In the genomic region with DNA sequence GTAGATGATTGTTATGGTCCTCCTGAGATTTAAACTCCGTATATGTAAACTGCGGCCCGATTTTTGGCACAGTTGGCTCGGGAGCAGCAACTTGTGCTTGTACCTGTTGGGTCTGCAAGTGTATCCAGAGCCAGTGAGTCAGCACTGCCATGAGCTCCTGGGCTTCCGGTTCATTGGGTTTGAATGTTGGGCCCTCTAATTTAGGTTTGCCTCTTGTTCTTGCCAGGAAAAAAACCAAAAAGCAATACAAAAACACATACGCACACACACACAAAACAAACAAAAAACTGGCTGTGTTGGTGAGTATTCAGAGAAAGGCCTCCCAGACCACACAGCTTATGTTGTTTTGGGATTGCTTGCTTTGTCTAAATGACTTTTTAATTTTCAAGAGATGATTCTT, we compare ENCODE assay signal across 16 cellular contexts. TPM values are rescaled to one million over a fixed set of nuclear protein-coding genes. Genes with fewer than 3 reads are reported as not detected.
DNase-seq lines count a peak whose midpoint lies in the region; ATAC-seq and TF ChIP-seq lines count a peak whose summit lies in the region.
"Had no signal": no experiment of that assay in that cellular context is flagged by ENCODE, and none has a peak within 500 bp of the region (broad histone marks: within the 10 kb centered on the region; RNA-seq: fewer than 3 reads in every experiment).

No MANE protein-coding gene starts in this region.

- DNase-seq in AG04450 (ENCODE audit: low read depth, low spot score) (no peak), H4 (ENCODE audit: low spot score) (peak; percentile 42), T-helper 17 cell (no peak), glomerular visceral epithelial cell (ENCODE audit: extremely low spot score) (peak; percentile 9), nephron progenitor cell (no peak), MV-4-11 (lab: John Stamatoyannopoulos, UW) (no peak)
- DNase-seq: activated CD4-positive, CD25-positive, alpha-beta regulatory T cell; activated T-cell treated with anti-CD3 and anti-CD28 coated beads, Interleukin-2, amount 50 U/mL, for 1 hour; DND-41; naive B cell; stimulated activated CD4-positive, alpha-beta T cell treated with anti-CD3 and anti-CD28 coated beads, Interleukin-1b, Interleukin-23, amount 100 ng/mL, for 48 hours; testis had no signal

- H3K27me3 Mint-ChIP-seq in T-helper 17 cell (no peaks in the 10 kb centered on the region), nephron progenitor cell (ENCODE audit: low read depth, poor library complexity) (no peaks in the 10 kb centered on the region)
- H3K27me3 Mint-ChIP-seq: naive B cell had no signal

- H3K4me1 Mint-ChIP-seq in T-helper 17 cell (peaks cover 21% of the 10 kb centered on the region), nephron progenitor cell (peaks cover 17% of the 10 kb centered on the region)

- no peak for ATAC-seq in T-helper 17 cell
- ATAC-seq in GM19455 (IDR thresholded peaks at IDR 0.05; ENCODE audit: unreplicated experiment), result no peak
- no peak for ATAC-seq in GM21381 (IDR thresholded peaks at IDR 0.05; ENCODE audit: unreplicated experiment)
- ATAC-seq: Panc1 had no signal

- POLR2A ChIA-PET in AG04450 (lab: Yijun Ruan, JAX), result no interaction called here

- TF ChIP-seq CTCF in AG04450 (IDR thresholded peaks at IDR 0.05; ENCODE audit: low read depth, low read length), result no peak
- TF ChIP-seq CTCF in nephron progenitor cell (IDR thresholded peaks at IDR 0.05), result no peak

- H3K4me3 Mint-ChIP-seq in T-helper 17 cell, result no peak overlapping the region
- no peak overlapping the region for H3K4me3 Mint-ChIP-seq in nephron progenitor cell
- H3K4me3 Mint-ChIP-seq: naive B cell had no signal

- H3K9me3 ChIP-seq in AG04450 (ENCODE audit: control insufficient read depth, insufficient read depth, low read length) (no peaks in the 10 kb centered on the region), T-helper 17 cell (ENCODE audit: control insufficient read depth, low read length, poor library complexity, severe bottlenecking) (peaks cover 12% of the 10 kb centered on the region)
- H3K9me3 ChIP-seq: right atrium auricular region, testis had no signal

- no peaks in the 10 kb centered on the region for H3K27me3 ChIP-seq in AG04450 (ENCODE audit: control insufficient read depth, insufficient read depth, low read length)
- H3K27me3 ChIP-seq: right atrium auricular region, testis had no signal

- CTCF ChIA-PET in AG04450 (lab: Charles Lee), result interaction anchor here (1.1 to 2.1 kb wide), 3 partner anchors 12 to 31 kb away, joined by 4 to 8 read pairs (median 4); no protein-coding TSS in a partner anchor

- H3K4me3 ChIP-seq in AG04450 (ENCODE audit: low read depth, low read length), result no peak overlapping the region
- H3K4me3 ChIP-seq: right atrium auricular region, testis had no signal

- H3K27ac Mint-ChIP-seq in T-helper 17 cell (peak overlapping the region; percentile 39), nephron progenitor cell (no peak overlapping the region)

- H3K27ac ChIP-seq in AG04450 (ENCODE audit: low read depth, low read length), result peak overlapping the region; percentile 63
- H3K27ac ChIP-seq: right atrium auricular region, testis had no signal

- H3K9me3 Mint-ChIP-seq in nephron progenitor cell, result peaks cover 29% of the 10 kb centered on the region

- peaks cover 2% of the 10 kb centered on the region for H3K36me3 Mint-ChIP-seq in T-helper 17 cell (ENCODE audit: low read depth)
- H3K36me3 Mint-ChIP-seq in nephron progenitor cell (ENCODE audit: low read depth), result peaks cover 72% of the 10 kb centered on the region

RNA-seq across cellular contexts. Expression of a gene that starts 26.3 kb away (rescaled TPM):
- 217 and 247 TPM in 2 replicates for polyA plus RNA-seq in AG04450 (2011; rRNA removed)
- polyA minus RNA-seq in AG04450 (2011; rRNA and poly(A)+ RNA removed), result 318 and 357 TPM in 2 replicates
- 153 and 157 TPM in 2 replicates for total RNA-seq in H4 (2014; rRNA removed; shearing (Covaris generic))
- total RNA-seq in T-helper 17 cell, result 100 to 1,000 TPM; 201 to 208 TPM

Comparison
In these comparisons a context has a peak if more than half of its experiments do, and no peak if none do; other contexts are left out.
1. DNase-seq: peak in H4 (single experiment) and glomerular visceral epithelial cell (single experiment); none in AG04450 (single experiment), T-helper 17 cell (0 of 3), nephron progenitor cell (single experiment) and MV-4-11 (single experiment).